Comparison of ENCODE assay signal across 1 cellular context in the genomic region with DNA sequence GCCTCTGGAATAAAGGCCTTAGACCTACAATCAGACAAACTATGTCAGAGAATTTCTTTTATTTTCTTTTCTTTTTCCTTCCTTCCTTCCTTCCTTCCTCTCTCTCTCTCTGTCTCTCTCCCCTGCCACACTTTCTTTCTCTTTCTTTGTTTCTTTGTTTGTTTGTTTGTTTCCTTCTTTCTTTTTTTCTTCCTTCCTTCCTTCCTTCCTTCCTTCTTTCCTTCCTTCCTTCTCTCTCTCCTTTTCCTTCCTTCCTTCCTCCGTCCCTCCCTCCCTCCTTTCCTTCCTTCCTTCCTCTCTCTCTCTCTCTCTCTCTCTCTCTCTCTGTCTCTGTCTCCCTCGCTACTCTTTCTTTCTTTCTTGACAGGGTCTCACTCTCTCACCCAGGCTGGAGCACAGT.
TF ChIP-seq lines count a peak whose summit lies in the region.

No MANE protein-coding gene starts in this region.

TF ChIP-seq in HEK293, 187 proteins besides CTCF, POLR2A, EP300 and RAD21 (continued from another document):
- TF ChIP-seq, protein P1, sequence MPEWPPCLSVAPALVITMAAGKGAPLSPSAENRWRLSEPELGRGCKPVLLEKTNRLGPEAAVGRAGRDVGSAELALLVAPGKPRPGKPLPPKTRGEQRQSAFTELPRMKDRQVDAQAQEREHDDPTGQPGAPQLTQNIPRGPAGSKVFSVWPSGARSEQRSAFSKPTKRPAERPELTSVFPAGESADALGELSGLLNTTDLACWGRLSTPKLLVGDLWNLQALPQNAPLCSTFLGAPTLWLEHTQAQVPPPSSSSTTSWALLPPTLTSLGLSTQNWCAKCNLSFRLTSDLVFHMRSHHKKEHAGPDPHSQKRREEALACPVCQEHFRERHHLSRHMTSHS (tag by site-specific recombination; IDR thresholded peaks at IDR 0.05), result no peak
- TF ChIP-seq ZNF558 (tag by site-specific recombination; IDR thresholded peaks at IDR 0.05), result no peak
TF ChIP-seq in HEK293: peak in this region for 2.
